ENCODE assay signal across 15 cellular contexts in genomic region chr3:15500107-15500724, GRCh38. TPM values are rescaled to one million over a fixed set of nuclear protein-coding genes. Genes with fewer than 3 reads are reported as not detected.
DNase-seq lines count a peak whose midpoint lies in the region; ATAC-seq and TF ChIP-seq lines count a peak whose summit lies in the region.
"Had no signal": no experiment of that assay in that cellular context is flagged by ENCODE, and none has a peak within 500 bp of the region (broad histone marks: within the 10 kb centered on the region; RNA-seq: fewer than 3 reads in every experiment).

No MANE protein-coding gene starts in this region.

- TF ChIP-seq POLR2A in tibial nerve (IDR thresholded peaks at IDR 0.05), result no peak

- H3K36me3 Mint-ChIP-seq in immature natural killer cell, result peaks cover 0 to 10% (median 0%) of the 10 kb centered on the region in 3 donors
- H3K36me3 Mint-ChIP-seq: WTC11 had no signal

- peak overlapping the region; percentile 59 to 80 (median 72) for H3K4me3 Mint-ChIP-seq in immature natural killer cell
- H3K4me3 Mint-ChIP-seq: WTC11 had no signal

- peaks cover 0 to 26% (median 0%) of the 10 kb centered on the region in 4 donors for H3K4me1 ChIP-seq in tibial nerve

- H3K4me3 ChIP-seq in H7 (ENCODE audit: insufficient read depth, low read depth, low read length) (no peak overlapping the region), tibial nerve (no peak overlapping the region)

- TF ChIP-seq CTCF in GM10266 (IDR thresholded peaks at IDR 0.05; ENCODE audit: control insufficient read depth, insufficient read depth, low read depth, missing control alignments) (no peak), tibial nerve (IDR thresholded peaks at IDR 0.05) (no peak)

- peaks cover 0 to 2% (median 0%) of the 10 kb centered on the region in 3 donors for H3K27me3 Mint-ChIP-seq in immature natural killer cell (ENCODE audit: low read depth in 3 of 3)

- TF ChIP-seq EP300 in tibial nerve (IDR thresholded peaks at IDR 0.05), result no peak

- H3K9me3 ChIP-seq in tibial nerve, result no peaks in the 10 kb centered on the region

- peak; percentile 59 for DNase-seq in AG20443 (ENCODE audit: low spot score)
- DNase-seq in immature natural killer cell, result peak; percentile 31 to 45 (median 34)
- DNase-seq in H7, result no peak
- DNase-seq in GM10266 (ENCODE audit: extremely low spot score), result no peak
- no peak for DNase-seq in tibial nerve (ENCODE audit: low spot score in 2 of 2)
- DNase-seq in nucleus accumbens (lab: John Stamatoyannopoulos, UW), result no peak
- DNase-seq: amygdala; effector CD8-positive, alpha-beta T cell; NCI-H526; SIG-M5; stimulated activated naive CD4-positive, alpha-beta T cell had no signal

- peak; percentile 62 for ATAC-seq in GM18498 (IDR thresholded peaks at IDR 0.05; ENCODE audit: unreplicated experiment)
- ATAC-seq in HG03439 (IDR thresholded peaks at IDR 0.05; ENCODE audit: unreplicated experiment), result peak; percentile 70

- H3K27ac Mint-ChIP-seq in immature natural killer cell, result peak overlapping the region; percentile 83 to 93 (median 90)
- H3K27ac Mint-ChIP-seq: WTC11 had no signal

- H3K27ac ChIP-seq in tibial nerve, result peak overlapping the region in 1 of 4 donors; percentile 32
- H3K27ac ChIP-seq: HL-60 had no signal

- H3K36me3 ChIP-seq in H7 (replicated peaks; ENCODE audit: control insufficient read depth, insufficient read depth, low read length) (no peaks in the 10 kb centered on the region), tibial nerve (no peaks in the 10 kb centered on the region)

- H3K9me3 Mint-ChIP-seq in immature natural killer cell, result no peaks in the 10 kb centered on the region
- H3K9me3 Mint-ChIP-seq: WTC11 had no signal

- no peaks in the 10 kb centered on the region for H3K27me3 ChIP-seq in H7 (ENCODE audit: control insufficient read depth, insufficient read depth, low read length)
- H3K27me3 ChIP-seq in tibial nerve, result no peaks in the 10 kb centered on the region

- H3K4me1 Mint-ChIP-seq in immature natural killer cell, result peaks cover 77 to 91% of the 10 kb centered on the region in 2 donors

- WGBS in tibial nerve, 2 donors, result 73 to 84% methylated on average over 3 of the region's 3 CpGs

RNA-seq across cellular contexts. Expression of gene COLQ, which starts 21.3 kb away (rescaled TPM):
- 10 to 100 TPM; 13.3 to 27.8 (median 18.8) TPM for polyA plus RNA-seq in immature natural killer cell
- total RNA-seq in H7 (2014; rRNA removed; shearing (Covaris generic)), result 0.52 and 1.00 TPM in 2 replicates
- total RNA-seq in tibial nerve, result 10 to 100 TPM in 1 of 4 donors, 1 to 10 TPM in 3; 1.9 to 10.2 (median 3.6) TPM

Comparison
In these comparisons a context has a peak if more than half of its experiments do, and no peak if none do; other contexts are left out.
1. DNase-seq: peak in AG20443 (single experiment) and immature natural killer cell (3 of 3); none in H7 (single experiment), GM10266 (single experiment), tibial nerve (0 of 2) and nucleus accumbens (0 of 56).